8 cellular contexts compared by ENCODE assay signal in the genomic region with DNA sequence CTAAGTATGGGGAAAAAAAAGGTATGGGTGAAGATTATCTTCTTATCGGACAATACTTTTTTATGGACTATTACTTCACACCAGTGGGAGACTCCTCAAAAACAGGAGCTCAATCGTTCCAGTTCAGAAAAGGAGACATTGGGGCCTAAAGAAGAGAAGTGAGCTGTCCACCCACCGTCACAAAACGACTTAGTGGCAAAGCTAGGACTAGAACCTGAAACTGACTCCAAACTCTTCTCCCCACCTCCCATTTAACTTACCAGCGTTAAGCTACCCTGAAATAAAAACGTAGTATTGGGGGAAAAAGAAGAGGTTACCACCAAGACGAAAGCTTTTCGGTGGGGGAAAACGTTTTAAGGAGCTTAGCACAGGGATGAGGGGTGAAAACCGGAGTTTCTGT. TPM values are rescaled to one million over a fixed set of nuclear protein-coding genes. Genes with fewer than 3 reads are reported as not detected.
DNase-seq lines count a peak whose midpoint lies in the region; ATAC-seq lines count a peak whose summit lies in the region.

No MANE protein-coding gene starts in this region.

- no peaks in the 10 kb centered on the region for H3K4me1 ChIP-seq in mucosa of rectum (ENCODE audit: control insufficient read depth in 2 of 2, insufficient read depth in 2 of 2, low read length in 2 of 2)

- peak overlapping the region; percentile 80 to 91 for H3K9ac ChIP-seq in mucosa of rectum (ENCODE audit: low read depth in 1 of 2, low read length in 2 of 2)

- peak overlapping the region; percentile 97 for H3K27ac Mint-ChIP-seq in central memory CD8-positive, alpha-beta T cell (ENCODE audit: low read depth)

- peak overlapping the region; percentile 97 for H3K4me3 ChIP-seq in Jurkat, Clone E6-1 (ENCODE audit: low read length)
- H3K4me3 ChIP-seq in mucosa of rectum (ENCODE audit: low read length in 2 of 2) = peak overlapping the region; percentile 95 to 96

- no peaks in the 10 kb centered on the region for H3K9me3 Mint-ChIP-seq in central memory CD8-positive, alpha-beta T cell

- DNase-seq in SIG-M5 treated with dmso at 0.1 percent for 504 hours (lab: John Stamatoyannopoulos, UW; ENCODE audit: unreplicated experiment) (peak; percentile 22), SIG-M5 (lab: John Stamatoyannopoulos, UW) (no peak), T1000 (lab: John Stamatoyannopoulos, UW) (no peak), OCI-M1 (lab: John Stamatoyannopoulos, UW) (no peak)
- DNase-seq in Jurkat, Clone E6-1 (ENCODE audit: low read depth, low spot score) = peak; percentile 1
- DNase-seq in central memory CD8-positive, alpha-beta T cell (ENCODE audit: low spot score in 2 of 2) = no peak
- DNase-seq in stimulated activated CD4-positive, alpha-beta T cell treated with anti-CD3 and anti-CD28 coated beads, Interleukin-4, amount 100 ng/mL, for 1 hour = no peak

- H3K9me3 ChIP-seq in mucosa of rectum (ENCODE audit: control insufficient read depth in 2 of 2, low read length in 2 of 2) = no peaks in the 10 kb centered on the region

- H3K4me1 Mint-ChIP-seq in central memory CD8-positive, alpha-beta T cell = peaks cover 28% of the 10 kb centered on the region

- H3K36me3 ChIP-seq in mucosa of rectum (ENCODE audit: control insufficient read depth in 2 of 2, insufficient read depth in 2 of 2, low read length in 2 of 2) = peaks cover 15 to 16% of the 10 kb centered on the region in 2 donors

- peaks cover 14% of the 10 kb centered on the region for H3K27me3 Mint-ChIP-seq in central memory CD8-positive, alpha-beta T cell

- ATAC-seq in central memory CD8-positive, alpha-beta T cell (replicated peaks; ENCODE audit: extremely low read depth, poor library complexity, severe bottlenecking) = peak; percentile 12

- peak overlapping the region; percentile 52 to 57 for H3K27ac ChIP-seq in mucosa of rectum (ENCODE audit: low read depth in 2 of 2, low read length in 2 of 2)

- peaks cover 26% of the 10 kb centered on the region for H3K36me3 Mint-ChIP-seq in central memory CD8-positive, alpha-beta T cell (ENCODE audit: insufficient read depth)

- no peaks in the 10 kb centered on the region for H3K27me3 ChIP-seq in mucosa of rectum (ENCODE audit: control insufficient read depth in 2 of 2, insufficient read depth in 2 of 2, low read length in 2 of 2)

- peak overlapping the region; percentile 96 for H3K4me3 Mint-ChIP-seq in central memory CD8-positive, alpha-beta T cell

RNA-seq across cellular contexts. Expression of a gene that starts 0.5 kb away (rescaled TPM):
- polyA plus RNA-seq in Jurkat, Clone E6-1 (2012; ENCODE audit: insufficient read depth, insufficient read length) = 65.1 TPM

RNA-seq across cellular contexts. Expression of a gene that starts 10.2 kb away (rescaled TPM):
- polyA plus RNA-seq in Jurkat, Clone E6-1 (2012; ENCODE audit: insufficient read depth, insufficient read length) = not detected

Comparison
In these comparisons a context has a peak if more than half of its experiments do, and no peak if none do; other contexts are left out.
1. DNase-seq: peak in SIG-M5 treated with dmso at 0.1 percent for 504 hours (single experiment) and Jurkat, Clone E6-1 (single experiment); none in SIG-M5 (single experiment), central memory CD8-positive, alpha-beta T cell (0 of 2), stimulated activated CD4-positive, alpha-beta T cell treated with anti-CD3 and anti-CD28 coated beads, Interleukin-4, amount 100 ng/mL, for 1 hour (single experiment), T1000 (single experiment) and OCI-M1 (single experiment).